Comparison of ENCODE assay signal across 27 cellular contexts in the genomic region with DNA sequence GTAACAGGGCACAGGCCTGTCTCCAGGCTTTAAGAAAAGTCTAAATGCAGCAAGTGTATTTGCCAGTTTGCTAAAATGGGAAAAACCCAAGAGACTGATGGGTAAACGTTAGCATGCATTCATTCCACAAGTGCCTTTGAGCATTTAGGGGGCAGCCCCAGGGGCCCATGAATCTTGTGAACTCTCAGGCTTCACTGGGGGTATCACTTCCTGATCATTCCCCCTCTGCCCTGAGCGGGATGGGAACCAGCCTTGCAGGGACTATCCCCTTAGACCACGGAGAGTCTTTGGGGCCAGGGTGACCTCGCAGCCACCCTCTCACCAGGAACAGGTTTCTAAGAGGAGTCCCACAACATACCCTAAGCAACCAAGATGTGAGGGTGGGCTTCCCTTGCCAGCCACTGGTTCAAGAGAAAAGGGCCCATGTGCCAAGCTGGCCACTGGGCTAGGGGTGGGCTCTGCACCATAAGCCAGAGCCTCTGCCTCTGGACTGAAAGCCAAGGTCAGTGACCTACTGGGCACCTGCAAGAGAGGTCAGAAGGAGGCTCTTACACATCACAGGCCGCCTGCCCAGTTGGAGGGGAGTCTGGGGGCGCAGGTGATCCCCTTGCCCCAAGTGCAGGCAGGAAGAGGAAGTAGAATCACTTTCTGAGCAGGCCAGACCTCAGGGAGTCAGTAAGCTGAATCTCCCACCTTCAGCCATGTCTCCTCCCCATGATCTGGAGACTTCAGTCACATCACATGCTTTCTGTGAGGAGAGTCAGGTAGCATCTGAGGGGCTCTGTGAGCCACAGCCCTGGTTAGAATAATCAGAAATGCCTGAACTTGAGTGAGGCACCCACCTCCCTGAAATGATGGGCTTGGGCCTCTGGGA.
DNase-seq lines count a peak whose midpoint lies in the region; ATAC-seq and TF ChIP-seq lines count a peak whose summit lies in the region.
"Had no signal": no experiment of that assay in that cellular context is flagged by ENCODE, and none has a peak within 500 bp of the region (broad histone marks: within the 10 kb centered on the region; RNA-seq: fewer than 3 reads in every experiment).

No MANE protein-coding gene starts in this region.

- POLR2A ChIA-PET in activated CD4-positive, alpha-beta memory T cell treated with anti-CD3 and anti-CD28 coated beads for 36 hours (lab: Charles Lee), result no interaction called here
- POLR2A ChIA-PET in activated CD4-positive, alpha-beta memory T cell treated with anti-CD3 and anti-CD28 coated beads, Interleukin-2, amount 10 ng/mL, durations not matched to agents 7 days and 5 days (lab: Charles Lee), result no interaction called here
- POLR2A ChIA-PET in MCF 10A (lab: Yijun Ruan, JAX), result no interaction called here

- WGBS in testis, 2 donors, result 76 to 96% methylated on average over 4 to 6 of the region's 6 CpGs

- H3K9me3 Mint-ChIP-seq in activated CD4-positive, alpha-beta memory T cell treated with anti-CD3 and anti-CD28 coated beads for 36 hours, result no peaks in the 10 kb centered on the region
- H3K9me3 Mint-ChIP-seq in activated CD4-positive, alpha-beta memory T cell treated with anti-CD3 and anti-CD28 coated beads, Interleukin-2, amount 10 ng/mL, durations not matched to agents 7 days and 5 days, result no peaks in the 10 kb centered on the region
- no peaks in the 10 kb centered on the region for H3K9me3 Mint-ChIP-seq in MCF 10A (ENCODE audit: unreplicated experiment)

- no peaks in the 10 kb centered on the region for H3K36me3 ChIP-seq in neutrophil
- no peaks in the 10 kb centered on the region for H3K36me3 ChIP-seq in testis (ENCODE audit: low read depth, missing control alignments)
- H3K36me3 ChIP-seq: BE2C, Peyer's patch, right atrium auricular region, SJSA1 had no signal

- intact Hi-C loops in activated CD4-positive, alpha-beta memory T cell treated with anti-CD3 and anti-CD28 coated beads for 36 hours (cut with micrococcal nuclease), result no loop called here
- intact Hi-C loops in MCF 10A (cut with micrococcal nuclease), result no loop called here
- intact Hi-C loops in testis (cut with DNase I; ENCODE audit: low total_unique reads), result no loop called here

- H3K36me3 Mint-ChIP-seq in activated CD4-positive, alpha-beta memory T cell treated with anti-CD3 and anti-CD28 coated beads for 36 hours, result no peaks in the 10 kb centered on the region
- H3K36me3 Mint-ChIP-seq in activated CD4-positive, alpha-beta memory T cell treated with anti-CD3 and anti-CD28 coated beads, Interleukin-2, amount 10 ng/mL, durations not matched to agents 7 days and 5 days (ENCODE audit: low read depth), result no peaks in the 10 kb centered on the region
- H3K36me3 Mint-ChIP-seq in MCF 10A (ENCODE audit: insufficient read depth, unreplicated experiment), result no peaks in the 10 kb centered on the region
- H3K36me3 Mint-ChIP-seq: activated naive CD8-positive, alpha-beta T cell had no signal

- H3K27me3 ChIP-seq in neutrophil (no peaks in the 10 kb centered on the region), testis (no peaks in the 10 kb centered on the region)
- H3K27me3 ChIP-seq: BE2C, Peyer's patch, right atrium auricular region, SJSA1 had no signal

- H3K27ac ChIP-seq in neutrophil (peak overlapping the region; percentile 18), testis (no peak overlapping the region)
- H3K27ac ChIP-seq: Peyer's patch, right atrium auricular region, SJSA1, VCaP had no signal

- H3K4me3 ChIP-seq in neutrophil (ENCODE audit: low read depth in 1 of 2, low read length in 1 of 2), result no peak overlapping the region
- no peak overlapping the region for H3K4me3 ChIP-seq in testis
- H3K4me3 ChIP-seq: Peyer's patch, right atrium auricular region, SJSA1 had no signal

- H3K4me1 Mint-ChIP-seq in activated CD4-positive, alpha-beta memory T cell treated with anti-CD3 and anti-CD28 coated beads for 36 hours (ENCODE audit: low read depth), result no peaks in the 10 kb centered on the region
- peaks cover 4% of the 10 kb centered on the region for H3K4me1 Mint-ChIP-seq in activated CD4-positive, alpha-beta memory T cell treated with anti-CD3 and anti-CD28 coated beads, Interleukin-2, amount 10 ng/mL, durations not matched to agents 7 days and 5 days
- no peaks in the 10 kb centered on the region for H3K4me1 Mint-ChIP-seq in MCF 10A (ENCODE audit: insufficient read depth, unreplicated experiment)

- H3K27me3 Mint-ChIP-seq in activated CD4-positive, alpha-beta memory T cell treated with anti-CD3 and anti-CD28 coated beads for 36 hours, result no peaks in the 10 kb centered on the region
- peaks cover 1% of the 10 kb centered on the region for H3K27me3 Mint-ChIP-seq in activated CD4-positive, alpha-beta memory T cell treated with anti-CD3 and anti-CD28 coated beads, Interleukin-2, amount 10 ng/mL, durations not matched to agents 7 days and 5 days
- H3K27me3 Mint-ChIP-seq in MCF 10A (ENCODE audit: insufficient read depth, unreplicated experiment), result peaks cover 43% of the 10 kb centered on the region
- H3K27me3 Mint-ChIP-seq: activated naive CD8-positive, alpha-beta T cell; T-helper 17 cell had no signal

- no peak overlapping the region for H3K4me3 Mint-ChIP-seq in activated CD4-positive, alpha-beta memory T cell treated with anti-CD3 and anti-CD28 coated beads for 36 hours
- no peak overlapping the region for H3K4me3 Mint-ChIP-seq in activated CD4-positive, alpha-beta memory T cell treated with anti-CD3 and anti-CD28 coated beads, Interleukin-2, amount 10 ng/mL, durations not matched to agents 7 days and 5 days
- H3K4me3 Mint-ChIP-seq in MCF 10A (ENCODE audit: unreplicated experiment), result no peak overlapping the region
- H3K4me3 Mint-ChIP-seq: activated naive CD8-positive, alpha-beta T cell; T-helper 17 cell had no signal

- H3K4me1 ChIP-seq in neutrophil (ENCODE audit: control insufficient read depth in 1 of 2, insufficient read depth in 1 of 2, low read depth in 1 of 2, low read length in 1 of 2), result peaks cover 1 to 8% of the 10 kb centered on the region in 2 experiments
- H3K4me1 ChIP-seq in testis, result no peaks in the 10 kb centered on the region
- H3K4me1 ChIP-seq: BE2C, right atrium auricular region, SJSA1 had no signal

- DNase-seq in activated CD4-positive, alpha-beta memory T cell treated with anti-CD3 and anti-CD28 coated beads for 36 hours, result peak; percentile 13
- DNase-seq in activated CD4-positive, alpha-beta memory T cell treated with anti-CD3 and anti-CD28 coated beads, Interleukin-2, amount 10 ng/mL, durations not matched to agents 7 days and 5 days, result no peak
- no peak for DNase-seq in MCF 10A (ENCODE audit: unreplicated experiment)
- no peak for DNase-seq in testis
- DNase-seq: 8988T; activated CD4-positive, alpha-beta T cell treated with anti-CD3 and anti-CD28 coated beads, Interleukin-2, amount 50 U/mL, for 4 hours; BE2C; Calu3; effector memory CD4-positive, alpha-beta T cell; KG1; kidney; mammary epithelial cell; MV-4-11; NCI-H187; NCI-H345; Peyer's patch; stimulated activated CD4-positive, alpha-beta T cell treated with anti-CD3 and anti-CD28 coated beads, Interleukin-12 subunit alpha, Interleukin-12 subunit beta, amount 100 ng/mL, for 4 hours; T-helper 17 cell had no signal

- CTCF ChIA-PET in activated CD4-positive, alpha-beta memory T cell treated with anti-CD3 and anti-CD28 coated beads for 36 hours (lab: Charles Lee), result interaction anchor here (1.1 kb wide), 1 partner anchor 75 kb away, joined by 3 read pairs; no protein-coding TSS in a partner anchor
- CTCF ChIA-PET in activated CD4-positive, alpha-beta memory T cell treated with anti-CD3 and anti-CD28 coated beads, Interleukin-2, amount 10 ng/mL, durations not matched to agents 7 days and 5 days (lab: Charles Lee), result no interaction called here
- CTCF ChIA-PET in MCF 10A (lab: Yijun Ruan, JAX), result no interaction called here

- no peak overlapping the region for H3K27ac Mint-ChIP-seq in activated CD4-positive, alpha-beta memory T cell treated with anti-CD3 and anti-CD28 coated beads for 36 hours
- no peak overlapping the region for H3K27ac Mint-ChIP-seq in activated CD4-positive, alpha-beta memory T cell treated with anti-CD3 and anti-CD28 coated beads, Interleukin-2, amount 10 ng/mL, durations not matched to agents 7 days and 5 days
- no peak overlapping the region for H3K27ac Mint-ChIP-seq in MCF 10A (ENCODE audit: low read depth, unreplicated experiment)
- H3K27ac Mint-ChIP-seq: activated naive CD8-positive, alpha-beta T cell; T-helper 17 cell had no signal

- H3K9me3 ChIP-seq in neutrophil, result no peaks in the 10 kb centered on the region
- H3K9me3 ChIP-seq in testis, result no peaks in the 10 kb centered on the region
- H3K9me3 ChIP-seq: BE2C, Peyer's patch, right atrium auricular region, SJSA1 had no signal

- ATAC-seq in GM21447 (IDR thresholded peaks at IDR 0.05; ENCODE audit: unreplicated experiment) (peak; percentile 56), HG03442 (IDR thresholded peaks at IDR 0.05; ENCODE audit: unreplicated experiment) (peak; percentile 47), HG03280 (IDR thresholded peaks at IDR 0.05; ENCODE audit: unreplicated experiment) (no peak)
- ATAC-seq: esophagus mucosa, T-helper 17 cell had no signal

- no peak for TF ChIP-seq POLR2A in testis (IDR thresholded peaks at IDR 0.05)

- no TSS peak for BruUV-seq in MCF 10A (replicated peaks; lab: Mats Ljungman, UMichigan)

- no peak for TF ChIP-seq CTCF in neutrophil (IDR thresholded peaks at IDR 0.05)
- TF ChIP-seq CTCF in MCF 10A (IDR thresholded peaks at IDR 0.05; ENCODE audit: unreplicated experiment), result no peak
- TF ChIP-seq CTCF in testis (IDR thresholded peaks at IDR 0.05), result no peak
